Comparison of ENCODE assay signal across 17 cellular contexts in the genomic region with DNA sequence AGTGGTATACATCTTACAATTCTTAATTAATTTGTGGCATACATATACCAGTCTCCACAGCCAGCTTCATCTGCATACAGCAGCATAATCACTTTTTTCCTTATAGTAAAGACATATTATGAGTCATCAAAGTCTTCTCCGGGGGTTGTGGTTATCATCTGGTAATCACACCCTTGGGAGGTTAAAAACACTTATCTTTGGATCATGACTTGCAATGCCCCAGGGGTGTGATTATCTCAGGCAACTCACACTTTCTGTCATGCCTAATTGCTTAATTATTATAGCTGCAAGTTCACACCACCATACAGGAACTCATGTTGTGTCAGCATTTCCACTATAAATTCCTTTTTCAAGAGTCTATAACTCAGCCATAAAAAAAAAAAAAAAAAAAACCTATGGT.
DNase-seq lines count a peak whose midpoint lies in the region; FAIRE-seq and TF ChIP-seq lines count a peak whose summit lies in the region.
"Had no signal": no experiment of that assay in that cellular context is flagged by ENCODE, and none has a peak within 500 bp of the region (broad histone marks: within the 10 kb centered on the region; RNA-seq: fewer than 3 reads in every experiment).

No MANE protein-coding gene starts in this region.

- no peak overlapping the region for H3K27ac ChIP-seq in SK-N-SH (ENCODE audit: low read depth in 2 of 2, low read length in 1 of 2)
- H3K27ac ChIP-seq: cardiac muscle cell, neutrophil had no signal

- H3K9ac ChIP-seq in SK-N-SH, result no peak overlapping the region

- H3F3A ChIP-seq in SK-N-SH (replicated peaks; ENCODE audit: insufficient read depth), result no peaks in the 10 kb centered on the region

- no peak for TF ChIP-seq POLR2A in erythroblast (IDR thresholded peaks at IDR 0.05; ENCODE audit: low read length)

- CTCF ChIA-PET in SK-N-SH (lab: Yijun Ruan, JAX), result no interaction called here

- no peaks in the 10 kb centered on the region for H3K36me3 ChIP-seq in SK-N-SH (replicated peaks in 1 of 2; ENCODE audit: control insufficient read depth in 1 of 2, insufficient read depth in 2 of 2, low read length in 1 of 2)
- H3K36me3 ChIP-seq: cardiac muscle cell, neutrophil had no signal

- H3K4me2 ChIP-seq in SK-N-SH, result no peak overlapping the region

- H3K9me2 ChIP-seq in SK-N-SH, result no peaks in the 10 kb centered on the region

- peak; percentile 10 for FAIRE-seq in RCC 7860 (lab: Jason Lieb, UNC)
- FAIRE-seq: GM19239, TTC549 had no signal

- TF ChIP-seq EP300 in SK-N-SH (IDR thresholded peaks at IDR 0.05; ENCODE audit: borderline replicate concordance in 1 of 2, low read depth in 1 of 2, low read length in 1 of 2), result no peak

- H4K20me1 ChIP-seq in SK-N-SH (ENCODE audit: insufficient read depth), result no peaks in the 10 kb centered on the region

- no peak overlapping the region for H3K4me3 ChIP-seq in SK-N-SH (ENCODE audit: low read depth in 2 of 2, low read length in 1 of 2)
- H3K4me3 ChIP-seq: cardiac muscle cell had no signal

- WGBS in SK-N-SH (ENCODE audit: low lambda C conversion rate), result 4% methylated on average over 1 of the region's 1 CpG

- H3K9me3 ChIP-seq in SK-N-SH, result no peaks in the 10 kb centered on the region
- H3K9me3 ChIP-seq: neutrophil had no signal

- TF ChIP-seq CTCF in SK-N-SH (IDR thresholded peaks at IDR 0.05), result no peak

- no peak for TF ChIP-seq RAD21 in SK-N-SH (IDR thresholded peaks at IDR 0.05; ENCODE audit: low read length)

- H3K27me3 ChIP-seq in SK-N-SH (ENCODE audit: insufficient read depth), result no peaks in the 10 kb centered on the region
- H3K27me3 ChIP-seq: cardiac muscle cell, neutrophil had no signal

- no peak overlapping the region for H2AFZ ChIP-seq in SK-N-SH (ENCODE audit: low read depth)

- POLR2A ChIA-PET in SK-N-SH (lab: Yijun Ruan, JAX), result no interaction called here

- no peaks in the 10 kb centered on the region for H3K4me1 ChIP-seq in SK-N-SH (ENCODE audit: control insufficient read depth in 1 of 2, insufficient read depth in 2 of 2, low read depth in 1 of 2, low read length in 1 of 2)

- DNase-seq in COLO829 (ENCODE audit: low spot score) (peak; percentile 67), HT1080 (ENCODE audit: low read depth) (peak; percentile 34), RCC 7860 (ENCODE audit: low spot score) (peak; percentile 7), erythroblast (lab: John Stamatoyannopoulos, UW) (peak; percentile 64 to 84), superior temporal gyrus (ENCODE audit: extremely low spot score) (no peak), hippocampal formation (lab: John Stamatoyannopoulos, UW) (no peak), SK-N-SH (no peak), cortex of kidney (lab: John Stamatoyannopoulos, UW) (no peak)
- DNase-seq: activated CD4-positive, alpha-beta T cell treated with anti-CD3 and anti-CD28 coated beads, Interleukin-2, amount 50 U/mL, for 4 hours; activated T-cell treated with anti-CD3 and anti-CD28 coated beads, Interleukin-2, amount 50 U/mL, for 24 hours; left cardiac atrium; NCI-H1092; stimulated activated CD4-positive, alpha-beta T cell treated with anti-CD3 and anti-CD28 coated beads, Interleukin-15, amount 100 ng/mL, for 24 hours had no signal

- H3K79me2 ChIP-seq in SK-N-SH (ENCODE audit: insufficient read depth), result no peaks in the 10 kb centered on the region

TF ChIP-seq in SK-N-SH, 30 proteins besides CTCF, POLR2A, EP300 and RAD21:
- TF ChIP-seq RXRA (IDR thresholded peaks at IDR 0.05; ENCODE audit: borderline replicate concordance, low read depth) (no peak), NRF1 (IDR thresholded peaks at IDR 0.05; ENCODE audit: low read depth, low read length) (no peak), RCOR1 (IDR thresholded peaks at IDR 0.05; ENCODE audit: low read length) (no peak), PBX3 (IDR thresholded peaks at IDR 0.05) (no peak), GATA2 (CRISPR knock-in tag; IDR thresholded peaks at IDR 0.05) (no peak), MXI1 (IDR thresholded peaks at IDR 0.05; ENCODE audit: low read depth, low read length) (no peak), GABPA (IDR thresholded peaks at IDR 0.05; ENCODE audit: low read depth) (no peak), FOXJ3 (CRISPR knock-in tag; IDR thresholded peaks at IDR 0.05) (no peak), TAF1 (IDR thresholded peaks at IDR 0.05; ENCODE audit: borderline replicate concordance, low read depth, low read length) (no peak), YY1 (IDR thresholded peaks at IDR 0.05; ENCODE audit: low read depth) (no peak), TEAD4 (IDR thresholded peaks at IDR 0.05; ENCODE audit: borderline replicate concordance, insufficient read depth) (no peak)
- TF ChIP-seq, protein P1, sequence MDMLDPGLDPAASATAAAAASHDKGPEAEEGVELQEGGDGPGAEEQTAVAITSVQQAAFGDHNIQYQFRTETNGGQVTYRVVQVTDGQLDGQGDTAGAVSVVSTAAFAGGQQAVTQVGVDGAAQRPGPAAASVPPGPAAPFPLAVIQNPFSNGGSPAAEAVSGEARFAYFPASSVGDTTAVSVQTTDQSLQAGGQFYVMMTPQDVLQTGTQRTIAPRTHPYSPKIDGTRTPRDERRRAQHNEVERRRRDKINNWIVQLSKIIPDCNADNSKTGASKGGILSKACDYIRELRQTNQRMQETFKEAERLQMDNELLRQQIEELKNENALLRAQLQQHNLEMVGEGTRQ (IDR thresholded peaks at IDR 0.05; ENCODE audit: borderline replicate concordance, low read depth, low read length), result no peak
TF ChIP-seq in SK-N-SH: peak in this region for 0.

Comparison
In these comparisons a context has a peak if more than half of its experiments do, and no peak if none do; other contexts are left out.
1. DNase-seq: peak in COLO829 (single experiment), HT1080 (single experiment), RCC 7860 (single experiment) and erythroblast (2 of 2); none in superior temporal gyrus (single experiment), hippocampal formation (0 of 2), SK-N-SH (single experiment) and cortex of kidney (single experiment).